Comparison of ENCODE assay signal across 11 cellular contexts in genomic region chr1:22014575-22015206, GRCh38. TPM values are rescaled to one million over a fixed set of nuclear protein-coding genes. Genes with fewer than 3 reads are reported as not detected.
"Had no signal": no experiment of that assay in that cellular context is flagged by ENCODE, and none has a peak within 500 bp of the region (broad histone marks: within the 10 kb centered on the region; RNA-seq: fewer than 3 reads in every experiment).

No MANE protein-coding gene starts in this region.

RNA-seq across cellular contexts. Expression of gene CELA3A, which starts 13.2 kb away (rescaled TPM):
- total RNA-seq: subcutaneous adipose tissue, suprapubic skin, temporal lobe, testis, thyroid gland, transverse colon, upper lobe of right lung, ureter, urinary bladder, uterus, vagina had no signal

RNA-seq across cellular contexts. Expression of gene CELA3B, which starts 37.9 kb away (rescaled TPM):
- total RNA-seq: subcutaneous adipose tissue, suprapubic skin, temporal lobe, thyroid gland, transverse colon, upper lobe of right lung, ureter, urinary bladder, vagina had no signal
